1 cellular context compared by ENCODE assay signal in genomic region chr21:26546698-26547097, GRCh38.
TF ChIP-seq lines count a peak whose summit lies in the region.

No MANE protein-coding gene starts in this region.

TF ChIP-seq in liver, 16 proteins besides CTCF, POLR2A, EP300 and RAD21 (continued from another document):
- TF ChIP-seq, protein P1, sequence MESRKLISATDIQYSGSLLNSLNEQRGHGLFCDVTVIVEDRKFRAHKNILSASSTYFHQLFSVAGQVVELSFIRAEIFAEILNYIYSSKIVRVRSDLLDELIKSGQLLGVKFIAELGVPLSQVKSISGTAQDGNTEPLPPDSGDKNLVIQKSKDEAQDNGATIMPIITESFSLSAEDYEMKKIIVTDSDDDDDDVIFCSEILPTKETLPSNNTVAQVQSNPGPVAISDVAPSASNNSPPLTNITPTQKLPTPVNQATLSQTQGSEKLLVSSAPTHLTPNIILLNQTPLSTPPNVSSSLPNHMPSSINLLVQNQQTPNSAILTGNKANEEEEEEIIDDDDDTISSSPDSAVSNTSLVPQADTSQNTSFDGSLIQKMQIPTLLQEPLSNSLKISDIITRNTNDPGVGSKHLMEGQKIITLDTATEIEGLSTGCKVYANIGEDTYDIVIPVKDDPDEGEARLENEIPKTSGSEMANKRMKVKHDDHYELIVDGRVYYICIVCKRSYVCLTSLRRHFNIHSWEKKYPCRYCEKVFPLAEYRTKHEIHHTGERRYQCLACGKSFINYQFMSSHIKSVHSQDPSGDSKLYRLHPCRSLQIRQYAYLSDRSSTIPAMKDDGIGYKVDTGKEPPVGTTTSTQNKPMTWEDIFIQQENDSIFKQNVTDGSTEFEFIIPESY (IDR thresholded peaks at IDR 0.05): no peak
